ENCODE assay signal across 1 cellular context in genomic region chr11:2517386-2518064, GRCh38.
TF ChIP-seq lines count a peak whose summit lies in the region.

No MANE protein-coding gene starts in this region.

TF ChIP-seq in K562, 482 proteins besides CTCF, POLR2A, EP300 and RAD21 (continued from another document):
- TF ChIP-seq HMGN3 (IDR thresholded peaks at IDR 0.05; ENCODE audit: borderline replicate concordance, extremely low read depth, insufficient read length, low read depth, low read length) (no peak), SNRNP70 (optimal IDR thresholded peaks at IDR 0.05; ENCODE audit: low read depth, low read length) (no peak), ZNF518B (CRISPR knock-in tag; IDR thresholded peaks at IDR 0.05) (no peak)
